In genomic region chr10:79267449-79267848, GRCh38 we compare ENCODE assay signal across 10 cellular contexts.
DNase-seq lines count a peak whose midpoint lies in the region; ATAC-seq and TF ChIP-seq lines count a peak whose summit lies in the region.
"Had no signal": no experiment of that assay in that cellular context is flagged by ENCODE, and none has a peak within 500 bp of the region (broad histone marks: within the 10 kb centered on the region; RNA-seq: fewer than 3 reads in every experiment).

No MANE protein-coding gene starts in this region.

- TF ChIP-seq CTCF in BE2C (IDR thresholded peaks at IDR 0.05; ENCODE audit: low read depth, low read length) = peak; percentile 13; the same call in 1 of the 2 replicates
- TF ChIP-seq CTCF in HL-60 (IDR thresholded peaks at IDR 0.05; ENCODE audit: insufficient read depth, low read length) = no peak
- TF ChIP-seq CTCF in osteocyte (IDR thresholded peaks at IDR 0.05) = peak; percentile 13

- peak overlapping the region in 1 of 2 donors; percentile 67 for H3K4me3 Mint-ChIP-seq in effector memory CD8-positive, alpha-beta T cell
- H3K4me3 Mint-ChIP-seq in osteocyte (ENCODE audit: unreplicated experiment) = no peak overlapping the region
- no peak overlapping the region for H3K4me3 Mint-ChIP-seq in stimulated activated naive CD8-positive, alpha-beta T cell treated with anti-CD3 and anti-CD28 coated beads, Interleukin-15, amount 100 ng/mL, for 72 hours
- H3K4me3 Mint-ChIP-seq: T-cell had no signal

- H3K27ac Mint-ChIP-seq in effector memory CD8-positive, alpha-beta T cell = peak overlapping the region; percentile 93 to 96
- peak overlapping the region; percentile 93 for H3K27ac Mint-ChIP-seq in osteocyte (ENCODE audit: unreplicated experiment)
- no peak overlapping the region for H3K27ac Mint-ChIP-seq in stimulated activated naive CD8-positive, alpha-beta T cell treated with anti-CD3 and anti-CD28 coated beads, Interleukin-15, amount 100 ng/mL, for 72 hours

- H3K4me1 Mint-ChIP-seq in effector memory CD8-positive, alpha-beta T cell (ENCODE audit: low read depth in 2 of 2) = peaks cover 52 to 56% of the 10 kb centered on the region in 2 donors
- H3K4me1 Mint-ChIP-seq in osteocyte (ENCODE audit: unreplicated experiment) = peaks cover 67% of the 10 kb centered on the region
- peaks cover 50% of the 10 kb centered on the region for H3K4me1 Mint-ChIP-seq in stimulated activated naive CD8-positive, alpha-beta T cell treated with anti-CD3 and anti-CD28 coated beads, Interleukin-15, amount 100 ng/mL, for 72 hours

- ATAC-seq in effector memory CD8-positive, alpha-beta T cell (replicated peaks) = no peak
- no peak for ATAC-seq in GM21447 (IDR thresholded peaks at IDR 0.05; ENCODE audit: unreplicated experiment)
- ATAC-seq in stimulated activated naive CD8-positive, alpha-beta T cell treated with anti-CD3 and anti-CD28 coated beads, Interleukin-15, amount 100 ng/mL, for 72 hours = no peak

- no peaks in the 10 kb centered on the region for H3K9me3 ChIP-seq in BE2C

- H3K4me1 ChIP-seq in BE2C = peaks cover 82% of the 10 kb centered on the region

- H3K27me3 Mint-ChIP-seq in effector memory CD8-positive, alpha-beta T cell = no peaks in the 10 kb centered on the region
- no peaks in the 10 kb centered on the region for H3K27me3 Mint-ChIP-seq in osteocyte (ENCODE audit: unreplicated experiment)
- H3K27me3 Mint-ChIP-seq in stimulated activated naive CD8-positive, alpha-beta T cell treated with anti-CD3 and anti-CD28 coated beads, Interleukin-15, amount 100 ng/mL, for 72 hours = no peaks in the 10 kb centered on the region
- H3K27me3 Mint-ChIP-seq: T-cell had no signal

- peaks cover 51% of the 10 kb centered on the region for H3K36me3 ChIP-seq in BE2C

- H3K4me3 ChIP-seq in BE2C (ENCODE audit: low read depth, low read length) = no peak overlapping the region
- H3K4me3 ChIP-seq in HL-60 (replicated peaks; ENCODE audit: insufficient read depth, low read length) = no peak overlapping the region

- DNase-seq in BE2C (no peak), HL-60 (ENCODE audit: low read depth in 1 of 2, low spot score in 1 of 2) (no peak), osteocyte (ENCODE audit: extremely low spot score, unreplicated experiment) (no peak), NCI-H510A (lab: John Stamatoyannopoulos, UW) (no peak)
- no peak for DNase-seq in effector memory CD8-positive, alpha-beta T cell
- no peak for DNase-seq in NK-92 treated with Interleukin-12 subunit alpha and Interleukin-12 subunit beta, amount 100 ng/mL, for 24 hours (lab: John Stamatoyannopoulos, UW)
- no peak for DNase-seq in stimulated activated naive CD8-positive, alpha-beta T cell treated with anti-CD3 and anti-CD28 coated beads, Interleukin-15, amount 100 ng/mL, for 72 hours
- DNase-seq: NCI-H2081 treated with DMSO at 0.1 percent for 48 hours, T-cell had no signal

- H3K9me3 Mint-ChIP-seq in effector memory CD8-positive, alpha-beta T cell = no peaks in the 10 kb centered on the region
- no peaks in the 10 kb centered on the region for H3K9me3 Mint-ChIP-seq in osteocyte (ENCODE audit: unreplicated experiment)
- H3K9me3 Mint-ChIP-seq in stimulated activated naive CD8-positive, alpha-beta T cell treated with anti-CD3 and anti-CD28 coated beads, Interleukin-15, amount 100 ng/mL, for 72 hours = no peaks in the 10 kb centered on the region
- H3K9me3 Mint-ChIP-seq: T-cell had no signal

- peaks cover 6% of the 10 kb centered on the region for H3K36me3 Mint-ChIP-seq in effector memory CD8-positive, alpha-beta T cell (ENCODE audit: insufficient read depth)
- H3K36me3 Mint-ChIP-seq in osteocyte (ENCODE audit: unreplicated experiment) = peaks cover 15% of the 10 kb centered on the region

- no peaks in the 10 kb centered on the region for H3K27me3 ChIP-seq in BE2C
- no peaks in the 10 kb centered on the region for H3K27me3 ChIP-seq in HL-60 (ENCODE audit: insufficient read depth, poor library complexity, severe bottlenecking)

- peak overlapping the region; percentile 85 for H3K27ac ChIP-seq in HL-60 (replicated peaks)

Comparison
In these comparisons a context has a peak if more than half of its experiments do, and no peak if none do; other contexts are left out.
1. H3K27ac Mint-ChIP-seq: peak in effector memory CD8-positive, alpha-beta T cell (2 of 2) and osteocyte (single experiment); none in stimulated activated naive CD8-positive, alpha-beta T cell treated with anti-CD3 and anti-CD28 coated beads, Interleukin-15, amount 100 ng/mL, for 72 hours (0 of 2).